16 cellular contexts compared by ENCODE assay signal in genomic region chr1:44720281-44720680, GRCh38. TPM values are rescaled to one million over a fixed set of nuclear protein-coding genes. Genes with fewer than 3 reads are reported as not detected.
A peak's percentile ranks its signal among the peaks of the same experiment; 100 is the strongest.
DNase-seq lines count a peak whose midpoint lies in the region; ATAC-seq lines count a peak whose summit lies in the region.
"Had no signal": no experiment of that assay in that cellular context is flagged by ENCODE, and none has a peak within 500 bp of the region (broad histone marks: within the 10 kb centered on the region; RNA-seq: fewer than 3 reads in every experiment).

No MANE protein-coding gene starts in this region.

- peaks cover 9% of the 10 kb centered on the region for H3K27me3 Mint-ChIP-seq in activated naive CD4-positive, alpha-beta T cell treated with anti-CD3 and anti-CD28 coated beads, Interleukin-2, amount 10 ng/mL, durations not matched to agents 7 days and 5 days
- H3K27me3 Mint-ChIP-seq in IgD-negative memory B cell, result no peaks in the 10 kb centered on the region
- H3K27me3 Mint-ChIP-seq in activated T-helper 17 cell treated with anti-CD3 and anti-CD28 coated beads, Interleukin-2, amount 50 U/mL, for 72 hours, result no peaks in the 10 kb centered on the region

- no peaks in the 10 kb centered on the region for H3K9me3 Mint-ChIP-seq in activated naive CD4-positive, alpha-beta T cell treated with anti-CD3 and anti-CD28 coated beads, Interleukin-2, amount 10 ng/mL, durations not matched to agents 7 days and 5 days
- H3K9me3 Mint-ChIP-seq in IgD-negative memory B cell, result no peaks in the 10 kb centered on the region
- H3K9me3 Mint-ChIP-seq in activated T-helper 17 cell treated with anti-CD3 and anti-CD28 coated beads, Interleukin-2, amount 50 U/mL, for 72 hours, result no peaks in the 10 kb centered on the region
- H3K9me3 Mint-ChIP-seq in stimulated activated effector memory CD8-positive, alpha-beta T cell treated with anti-CD3 and anti-CD28 coated beads, Interleukin-12 subunit alpha, Interleukin-12 subunit beta, amount 100 ng/mL, for 72 hours, result no peaks in the 10 kb centered on the region

- H3K27ac Mint-ChIP-seq in activated naive CD4-positive, alpha-beta T cell treated with anti-CD3 and anti-CD28 coated beads, Interleukin-2, amount 10 ng/mL, durations not matched to agents 7 days and 5 days, result peak overlapping the region; percentile 98
- H3K27ac Mint-ChIP-seq in IgD-negative memory B cell, result peak overlapping the region in 2 of 3 donors; percentile 82 to 99
- peak overlapping the region; percentile 98 for H3K27ac Mint-ChIP-seq in activated T-helper 17 cell treated with anti-CD3 and anti-CD28 coated beads, Interleukin-2, amount 50 U/mL, for 72 hours
- H3K27ac Mint-ChIP-seq in stimulated activated effector memory CD8-positive, alpha-beta T cell treated with anti-CD3 and anti-CD28 coated beads, Interleukin-12 subunit alpha, Interleukin-12 subunit beta, amount 100 ng/mL, for 72 hours, result peak overlapping the region; percentile 99

- peaks cover 84% of the 10 kb centered on the region for H3K4me1 Mint-ChIP-seq in activated naive CD4-positive, alpha-beta T cell treated with anti-CD3 and anti-CD28 coated beads, Interleukin-2, amount 10 ng/mL, durations not matched to agents 7 days and 5 days
- peaks cover 33 to 49% (median 36%) of the 10 kb centered on the region in 3 donors for H3K4me1 Mint-ChIP-seq in IgD-negative memory B cell
- H3K4me1 Mint-ChIP-seq in activated T-helper 17 cell treated with anti-CD3 and anti-CD28 coated beads, Interleukin-2, amount 50 U/mL, for 72 hours, result peaks cover 58% of the 10 kb centered on the region
- H3K4me1 Mint-ChIP-seq in stimulated activated effector memory CD8-positive, alpha-beta T cell treated with anti-CD3 and anti-CD28 coated beads, Interleukin-12 subunit alpha, Interleukin-12 subunit beta, amount 100 ng/mL, for 72 hours, result peaks cover 81% of the 10 kb centered on the region

- no peak for DNase-seq in activated naive CD4-positive, alpha-beta T cell treated with anti-CD3 and anti-CD28 coated beads, Interleukin-2, amount 10 ng/mL, durations not matched to agents 7 days and 5 days
- no peak for DNase-seq in activated naive CD4-positive, alpha-beta T cell (lab: John Stamatoyannopoulos, UW)
- no peak for DNase-seq in stimulated activated effector memory CD8-positive, alpha-beta T cell treated with anti-CD3 and anti-CD28 coated beads, Interleukin-12 subunit alpha, Interleukin-12 subunit beta, amount 100 ng/mL, for 72 hours (ENCODE audit: low spot score in 2 of 2)
- no peak for DNase-seq in LoVo (ENCODE audit: low spot score)
- no peak for DNase-seq in glomerular visceral epithelial cell (ENCODE audit: extremely low spot score)
- DNase-seq: activated CD8-positive, alpha-beta memory T cell treated with anti-CD3 and anti-CD28 coated beads for 24 hours; caudate nucleus; left cardiac atrium; NCI-H1436; SIG-M5 had no signal

- peaks cover 9% of the 10 kb centered on the region for H3K36me3 Mint-ChIP-seq in activated naive CD4-positive, alpha-beta T cell treated with anti-CD3 and anti-CD28 coated beads, Interleukin-2, amount 10 ng/mL, durations not matched to agents 7 days and 5 days
- no peaks in the 10 kb centered on the region for H3K36me3 Mint-ChIP-seq in IgD-negative memory B cell
- H3K36me3 Mint-ChIP-seq in activated T-helper 17 cell treated with anti-CD3 and anti-CD28 coated beads, Interleukin-2, amount 50 U/mL, for 72 hours (ENCODE audit: low read depth), result peaks cover 30% of the 10 kb centered on the region
- H3K36me3 Mint-ChIP-seq in stimulated activated effector memory CD8-positive, alpha-beta T cell treated with anti-CD3 and anti-CD28 coated beads, Interleukin-12 subunit alpha, Interleukin-12 subunit beta, amount 100 ng/mL, for 72 hours, result peaks cover 30% of the 10 kb centered on the region

- CTCF ChIA-PET in activated naive CD4-positive, alpha-beta T cell treated with anti-CD3 and anti-CD28 coated beads, Interleukin-2, amount 10 ng/mL, durations not matched to agents 7 days and 5 days (lab: Charles Lee), result no interaction called here

- no peak overlapping the region for H3K4me3 Mint-ChIP-seq in activated naive CD4-positive, alpha-beta T cell treated with anti-CD3 and anti-CD28 coated beads, Interleukin-2, amount 10 ng/mL, durations not matched to agents 7 days and 5 days
- H3K4me3 Mint-ChIP-seq in IgD-negative memory B cell, result peak overlapping the region in 1 of 4 donors; percentile 93
- peak overlapping the region; percentile 86 for H3K4me3 Mint-ChIP-seq in activated T-helper 17 cell treated with anti-CD3 and anti-CD28 coated beads, Interleukin-2, amount 50 U/mL, for 72 hours
- peak overlapping the region; percentile 55 for H3K4me3 Mint-ChIP-seq in stimulated activated effector memory CD8-positive, alpha-beta T cell treated with anti-CD3 and anti-CD28 coated beads, Interleukin-12 subunit alpha, Interleukin-12 subunit beta, amount 100 ng/mL, for 72 hours

- no peak for ATAC-seq in activated T-helper 17 cell treated with anti-CD3 and anti-CD28 coated beads, Interleukin-2, amount 50 U/mL, for 72 hours (replicated peaks)
- no peak for ATAC-seq in stimulated activated effector memory CD8-positive, alpha-beta T cell treated with anti-CD3 and anti-CD28 coated beads, Interleukin-12 subunit alpha, Interleukin-12 subunit beta, amount 100 ng/mL, for 72 hours
- no peak for ATAC-seq in GM21723 (IDR thresholded peaks at IDR 0.05; ENCODE audit: unreplicated experiment)
- ATAC-seq: left cardiac atrium had no signal

RNA-seq across cellular contexts. Expression of gene RNU5D-1, which starts 10.7 kb away (rescaled TPM):
- polyA plus RNA-seq in IgD-negative memory B cell, result not detected
- not detected for total RNA-seq in activated T-helper 17 cell treated with anti-CD3 and anti-CD28 coated beads, Interleukin-2, amount 50 U/mL, for 72 hours
- total RNA-seq: left cardiac atrium, posterior vena cava, subcutaneous adipose tissue had no signal
- polyA plus RNA-seq: adipose tissue had no signal

RNA-seq across cellular contexts. Expression of gene KIF2C, which starts 19.4 kb away (rescaled TPM):
- polyA plus RNA-seq in IgD-negative memory B cell, result 0.39 TPM
- 100 to 1,000 TPM in 1 of 2 donors, 10 to 100 TPM in 1; 93.4 to 124 TPM for total RNA-seq in activated T-helper 17 cell treated with anti-CD3 and anti-CD28 coated beads, Interleukin-2, amount 50 U/mL, for 72 hours

RNA-seq across cellular contexts. Expression of gene ARMH1, which starts 45.8 kb away (rescaled TPM):
- 5.6 TPM for polyA plus RNA-seq in IgD-negative memory B cell
- 10 to 100 TPM; 10.7 to 65.8 TPM for total RNA-seq in activated T-helper 17 cell treated with anti-CD3 and anti-CD28 coated beads, Interleukin-2, amount 50 U/mL, for 72 hours

RNA-seq across cellular contexts. Expression of gene TMEM53, which starts 46.0 kb away (rescaled TPM):
- 11.5 TPM for polyA plus RNA-seq in IgD-negative memory B cell
- total RNA-seq in activated T-helper 17 cell treated with anti-CD3 and anti-CD28 coated beads, Interleukin-2, amount 50 U/mL, for 72 hours, result 1 to 10 TPM; 3.5 to 4.2 TPM

RNA-seq across cellular contexts. Expression of gene RPS8, which starts 55.1 kb away (rescaled TPM):
- polyA plus RNA-seq in IgD-negative memory B cell, result 1,590 TPM
- total RNA-seq in activated T-helper 17 cell treated with anti-CD3 and anti-CD28 coated beads, Interleukin-2, amount 50 U/mL, for 72 hours, result 1,000 to 10,000 TPM; 2,475 to 3,183 TPM
